8 cellular contexts compared by ENCODE assay signal in genomic region chr18:30971338-30971956, GRCh38.
A peak's percentile ranks its signal among the peaks of the same experiment; 100 is the strongest.
DNase-seq lines count a peak whose midpoint lies in the region; ATAC-seq, FAIRE-seq and TF ChIP-seq lines count a peak whose summit lies in the region.

No MANE protein-coding gene starts in this region.

- ATAC-seq in HG02678 (IDR thresholded peaks at IDR 0.05; ENCODE audit: unreplicated experiment), result peak; percentile 78
- no peak for ATAC-seq in mucosa of descending colon
- ATAC-seq in activated naive CD4-positive, alpha-beta T cell treated with anti-CD3 and anti-CD28 coated beads, Interleukin-2, amount 50 U/mL, for 72 hours, result no peak

- intact Hi-C loops in mucosa of descending colon (cut with DNase I, micrococcal nuclease), result no loop called here

- TF ChIP-seq CTCF in bronchial epithelial cell (IDR thresholded peaks at IDR 0.05; ENCODE audit: insufficient read depth, low read length, severe bottlenecking) (peak; percentile 26), mucosa of descending colon (IDR thresholded peaks at IDR 0.05) (peak; percentile 28)

- peak; percentile 65 for DNase-seq in DMS 273 (lab: John Stamatoyannopoulos, UW; ENCODE audit: unreplicated experiment)
- DNase-seq in DMS 273 treated with DMSO at 0.1 percent for 48 hours (lab: John Stamatoyannopoulos, UW), result no peak
- DNase-seq in NCI-H2171 (lab: John Stamatoyannopoulos, UW), result peak; percentile 1
- DNase-seq in bronchial epithelial cell (ENCODE audit: low read depth), result peak; percentile 53
- DNase-seq in mucosa of descending colon, result no peak
- no peak for DNase-seq in activated naive CD4-positive, alpha-beta T cell treated with anti-CD3 and anti-CD28 coated beads, Interleukin-2, amount 50 U/mL, for 72 hours (ENCODE audit: low spot score in 2 of 2)
- no peak for DNase-seq in H7

- H3K9me3 ChIP-seq in mucosa of descending colon, result no peaks in the 10 kb centered on the region

- FAIRE-seq in bronchial epithelial cell (lab: Jason Lieb, UNC), result no peak

- no peak overlapping the region for H3K4me3 ChIP-seq in bronchial epithelial cell (ENCODE audit: low read depth, low read length)
- no peak overlapping the region for H3K4me3 ChIP-seq in mucosa of descending colon
- no peak overlapping the region for H3K4me3 ChIP-seq in H7 (ENCODE audit: insufficient read depth, low read depth, low read length)

- H3K36me3 Mint-ChIP-seq in activated naive CD4-positive, alpha-beta T cell treated with anti-CD3 and anti-CD28 coated beads, Interleukin-2, amount 50 U/mL, for 72 hours, result no peaks in the 10 kb centered on the region

- no peak overlapping the region for H3K27ac Mint-ChIP-seq in activated naive CD4-positive, alpha-beta T cell treated with anti-CD3 and anti-CD28 coated beads, Interleukin-2, amount 50 U/mL, for 72 hours

- H3K36me3 ChIP-seq in bronchial epithelial cell (ENCODE audit: control insufficient read depth, insufficient read depth, low read length) (no peaks in the 10 kb centered on the region), mucosa of descending colon (ENCODE audit: low read depth) (no peaks in the 10 kb centered on the region), H7 (replicated peaks; ENCODE audit: control insufficient read depth, insufficient read depth, low read length) (no peaks in the 10 kb centered on the region)

- H3K4me1 ChIP-seq in mucosa of descending colon (ENCODE audit: low read depth), result no peaks in the 10 kb centered on the region

- H3K27me3 ChIP-seq in bronchial epithelial cell (ENCODE audit: control insufficient read depth, insufficient read depth, low read length) (no peaks in the 10 kb centered on the region), H7 (ENCODE audit: control insufficient read depth, insufficient read depth, low read length) (no peaks in the 10 kb centered on the region)

- H3K9me3 Mint-ChIP-seq in activated naive CD4-positive, alpha-beta T cell treated with anti-CD3 and anti-CD28 coated beads, Interleukin-2, amount 50 U/mL, for 72 hours, result no peaks in the 10 kb centered on the region

Comparison
In these comparisons a context has a peak if more than half of its experiments do, and no peak if none do; other contexts are left out.
1. DNase-seq: peak in DMS 273 (single experiment), NCI-H2171 (single experiment) and bronchial epithelial cell (single experiment); none in DMS 273 treated with DMSO at 0.1 percent for 48 hours (single experiment), mucosa of descending colon (0 of 3), activated naive CD4-positive, alpha-beta T cell treated with anti-CD3 and anti-CD28 coated beads, Interleukin-2, amount 50 U/mL, for 72 hours (0 of 2) and H7 (single experiment).